In genomic region chr10:113988535-113988934, GRCh38 we compare ENCODE assay signal across 31 cellular contexts. TPM values are rescaled to one million over a fixed set of nuclear protein-coding genes. Genes with fewer than 3 reads are reported as not detected.
"Had no signal": no experiment of that assay in that cellular context is flagged by ENCODE, and none has a peak within 500 bp of the region (broad histone marks: within the 10 kb centered on the region; RNA-seq: fewer than 3 reads in every experiment).

No MANE protein-coding gene starts in this region.

- H3K9ac ChIP-seq: neural progenitor cell, parathyroid adenoma had no signal

- ATAC-seq: natural killer cell; psoas muscle; right cardiac atrium; sciatic nerve; stimulated activated memory B cell treated with anti-CD40 and anti-IgM and Interleukin-4, amounts not matched to agents 10 μg/mL and 1 μg/mL and 100 μg/mL, for 72 hours; stimulated activated naive CD8-positive, alpha-beta T cell treated with anti-CD3 and anti-CD28 coated beads, Interleukin-15, amount 100 ng/mL, for 72 hours; stimulated activated naive CD8-positive, alpha-beta T cell treated with anti-CD3 and anti-CD28 coated beads, Interleukin-15, Interleukin-2, amounts not matched to agents 100 U/mL and 50 U/mL, for 24 hours had no signal

- H3K27ac Mint-ChIP-seq: natural killer cell; nephron; neural progenitor cell; progenitor cell of endocrine pancreas; stimulated activated memory B cell treated with anti-CD40 and anti-IgM and Interleukin-4, amounts not matched to agents 10 μg/mL and 1 μg/mL and 100 μg/mL, for 72 hours; stimulated activated naive CD8-positive, alpha-beta T cell treated with anti-CD3 and anti-CD28 coated beads, Interleukin-15, amount 100 ng/mL, for 72 hours; type B pancreatic cell had no signal

- H3K9me3 ChIP-seq: psoas muscle, suprapubic skin, testis, tibial artery, transverse colon, upper lobe of right lung, uterus had no signal

- H3K36me3 ChIP-seq: neural progenitor cell, ovary, spleen, suprapubic skin, tibial artery, transverse colon, upper lobe of right lung, uterus had no signal

- H3K4me3 ChIP-seq: neural progenitor cell, ovary, psoas muscle, skin epidermis, smooth muscle cell, spleen, suprapubic skin, testis, tibial artery, transverse colon, upper lobe of right lung, uterus had no signal

- H3K27me3 Mint-ChIP-seq: type B pancreatic cell had no signal

- H3K4me2 ChIP-seq: neural progenitor cell, smooth muscle cell had no signal

- H3K36me3 Mint-ChIP-seq: neural progenitor cell, type B pancreatic cell had no signal

- H3K4me1 ChIP-seq: psoas muscle, testis, transverse colon, uterus had no signal

- DNase-seq: natural killer cell; occipital lobe; ovary; spleen; stimulated activated CD4-positive, alpha-beta T cell treated with anti-CD3 and anti-CD28 coated beads, Interleukin-12 subunit alpha, Interleukin-12 subunit beta, amount 100 ng/mL, for 4 hours; stimulated activated CD4-positive, alpha-beta T cell treated with anti-CD3 and anti-CD28 coated beads, Interleukin-1b, Interleukin-23, amount 100 ng/mL, for 48 hours; stimulated activated CD4-positive, alpha-beta T cell treated with anti-CD3 and anti-CD28 coated beads, Interleukin-4, amount 100 ng/mL, for 1 hour; stimulated activated CD4-positive, alpha-beta T cell treated with anti-CD3 and anti-CD28 coated beads, Interleukin-4, amount 100 ng/mL, for 4 hours; stimulated activated CD8-positive, alpha-beta memory T cell treated with anti-CD3 and anti-CD28 coated beads, Interleukin-4, amount 100 ng/mL, for 48 hours; stimulated activated naive CD4-positive, alpha-beta T cell; stimulated activated naive CD8-positive, alpha-beta T cell treated with anti-CD3 and anti-CD28 coated beads, Interleukin-15, amount 100 ng/mL, for 72 hours; stimulated activated naive CD8-positive, alpha-beta T cell treated with anti-CD3 and anti-CD28 coated beads, Interleukin-15, Interleukin-2, amounts not matched to agents 100 U/mL and 50 U/mL, for 24 hours; transverse colon; upper lobe of right lung; uterus had no signal

- H3K9me3 Mint-ChIP-seq: nephron had no signal

- H2AFZ ChIP-seq: neural progenitor cell, parathyroid adenoma had no signal

- H3K79me2 ChIP-seq: parathyroid adenoma had no signal

- H3K27ac ChIP-seq: neural progenitor cell, ovary, parathyroid adenoma, psoas muscle, skin epidermis, spleen, suprapubic skin, testis, tibial artery, transverse colon, upper lobe of right lung, uterus had no signal

- H3K27me3 ChIP-seq: neural progenitor cell, ovary, spleen, suprapubic skin, testis, tibial artery, transverse colon, upper lobe of right lung, uterus had no signal

- H3K4me3 Mint-ChIP-seq: natural killer cell; nephron; neural progenitor cell; stimulated activated memory B cell treated with anti-CD40 and anti-IgM and Interleukin-4, amounts not matched to agents 10 μg/mL and 1 μg/mL and 100 μg/mL, for 72 hours; stimulated activated naive CD8-positive, alpha-beta T cell treated with anti-CD3 and anti-CD28 coated beads, Interleukin-15, amount 100 ng/mL, for 72 hours; type B pancreatic cell had no signal

RNA-seq across cellular contexts. Expression of gene ADRB1, which starts 55.1 kb away (rescaled TPM):
- total RNA-seq: osteoblast, progenitor cell of endocrine pancreas, smooth muscle cell had no signal
- polyA plus RNA-seq: neural cell, smooth muscle cell had no signal
